Comparison of ENCODE assay signal across 20 cellular contexts in the genomic region with DNA sequence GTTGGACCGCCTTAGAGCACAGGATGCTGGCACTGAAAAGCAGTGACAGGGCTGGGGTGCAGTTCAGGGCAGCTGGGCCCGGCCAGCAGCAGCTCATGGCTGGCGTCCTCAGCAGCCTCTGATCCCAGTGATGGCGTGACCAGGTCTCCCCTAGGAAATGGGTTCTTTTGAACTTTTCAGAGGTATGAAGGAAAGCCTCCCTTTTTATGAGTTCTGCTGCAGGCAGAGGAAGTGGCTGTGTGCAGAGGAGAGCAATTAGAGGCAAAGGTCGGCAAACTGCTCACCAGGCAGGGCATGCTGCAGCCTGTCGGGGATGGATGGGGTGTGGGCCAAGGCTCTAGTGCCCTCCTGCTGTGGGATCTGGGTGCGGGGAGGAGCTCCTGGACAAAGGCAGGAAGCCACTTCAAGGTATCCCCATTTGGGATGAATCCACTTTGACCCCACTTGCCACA. TPM values are rescaled to one million over a fixed set of nuclear protein-coding genes. Genes with fewer than 3 reads are reported as not detected.
DNase-seq lines count a peak whose midpoint lies in the region; ATAC-seq and TF ChIP-seq lines count a peak whose summit lies in the region.
"Had no signal": no experiment of that assay in that cellular context is flagged by ENCODE, and none has a peak within 500 bp of the region (broad histone marks: within the 10 kb centered on the region; RNA-seq: fewer than 3 reads in every experiment).

No MANE protein-coding gene starts in this region.

- H3K4me3 ChIP-seq in tibial nerve: no peak overlapping the region
- H3K4me3 ChIP-seq: coronary artery, thyroid gland had no signal

- TF ChIP-seq POLR2A in tibial nerve (IDR thresholded peaks at IDR 0.05): no peak

- ATAC-seq in esophagus mucosa: peak; percentile 59
- no peak for ATAC-seq in HG03097 (IDR thresholded peaks at IDR 0.05; ENCODE audit: low FRiP score, unreplicated experiment)
- no peak for ATAC-seq in HG03159 (IDR thresholded peaks at IDR 0.05; ENCODE audit: unreplicated experiment)
- no peak for ATAC-seq in HG02938 (IDR thresholded peaks at IDR 0.05; ENCODE audit: unreplicated experiment)
- ATAC-seq: activated T-cell treated with anti-CD3 and anti-CD28 coated beads, Interleukin-2, amount 50 U/mL, for 72 hours; left ventricle myocardium superior; natural killer cell had no signal

- no peaks in the 10 kb centered on the region for H3K36me3 ChIP-seq in tibial nerve
- H3K36me3 ChIP-seq: thyroid gland had no signal

- H3K27me3 ChIP-seq in tibial nerve: no peaks in the 10 kb centered on the region
- H3K27me3 ChIP-seq: thyroid gland had no signal

- TF ChIP-seq CTCF in tibial nerve (IDR thresholded peaks at IDR 0.05): no peak

- WGBS in tibial nerve, 2 donors: 78 to 79% methylated on average over 7 of the region's 7 CpGs

- H3K9me3 ChIP-seq in tibial nerve: no peaks in the 10 kb centered on the region
- H3K9me3 ChIP-seq: thyroid gland had no signal

- TF ChIP-seq EP300 in tibial nerve (IDR thresholded peaks at IDR 0.05): no peak

- H3K27ac ChIP-seq in tibial nerve: no peak overlapping the region
- H3K27ac ChIP-seq: coronary artery had no signal

- peaks cover 0 to 56% (median 25%) of the 10 kb centered on the region in 4 donors for H3K4me1 ChIP-seq in tibial nerve

- DNase-seq in NCI-H1417 (lab: John Stamatoyannopoulos, UW) (peak in 2 of 3 experiments; percentile 56 to 75), NCI-H1417 treated with DMSO at 0.1 percent for 48 hours (lab: John Stamatoyannopoulos, UW) (no peak), NOMO-1 treated with DMSO at 0.1 percent for 48 hours (lab: John Stamatoyannopoulos, UW; ENCODE audit: unreplicated experiment) (peak; percentile 68), tibial nerve (ENCODE audit: low spot score in 2 of 2) (no peak)
- DNase-seq: activated CD4-positive, alpha-beta T cell treated with anti-CD3 and anti-CD28 coated beads, Interleukin-2, amount 50 U/mL, for 4 hours; activated T-cell treated with anti-CD3 and anti-CD28 coated beads, Interleukin-2, amount 50 U/mL, for 72 hours; CD4-positive, CD25-positive, alpha-beta regulatory T cell; erythroblast; GDM1; left ventricle myocardium superior; MV-4-11; natural killer cell; NCI-H748 treated with DMSO at 0.1 percent for 48 hours; SHP77 treated with DMSO at 0.1 percent for 48 hours; thyroid gland had no signal

RNA-seq across cellular contexts. Expression of gene RAB4A, which starts 45.6 kb away (rescaled TPM):
- 58.5 TPM for total RNA-seq in esophagus mucosa
- 10 to 100 TPM; 16.2 to 41.3 (median 31.2) TPM for total RNA-seq in tibial nerve

Comparison
In these comparisons a context has a peak if more than half of its experiments do, and no peak if none do; other contexts are left out.
1. DNase-seq: peak in NCI-H1417 (2 of 3) and NOMO-1 treated with DMSO at 0.1 percent for 48 hours (single experiment); none in NCI-H1417 treated with DMSO at 0.1 percent for 48 hours (single experiment) and tibial nerve (0 of 2).